32 cellular contexts compared by ENCODE assay signal in genomic region chrX:45046417-45046816, GRCh38.
"Had no signal": no experiment of that assay in that cellular context is flagged by ENCODE, and none has a peak within 500 bp of the region (broad histone marks: within the 10 kb centered on the region; RNA-seq: fewer than 3 reads in every experiment).

No MANE protein-coding gene starts in this region.

- H3K9me3 Mint-ChIP-seq: activated B cell treated with CpG ODN at 0.5 μM for 24 hours; activated CD4-positive, alpha-beta memory T cell treated with anti-CD3 and anti-CD28 coated beads for 36 hours; activated naive CD4-positive, alpha-beta T cell treated with anti-CD3 and anti-CD28 coated beads for 36 hours; activated naive CD4-positive, alpha-beta T cell treated with anti-CD3 and anti-CD28 coated beads, Interleukin-2, amount 50 U/mL, for 24 hours; activated naive CD8-positive, alpha-beta T cell treated with anti-CD3 and anti-CD28 coated beads for 36 hours; activated naive CD8-positive, alpha-beta T cell treated with anti-CD3 and anti-CD28 coated beads, Interleukin-2, amount 50 U/mL, for 24 hours; activated T-helper 1 cell treated with anti-CD3 and anti-CD28 coated beads, Interleukin-12 subunit alpha, Interleukin-12 subunit beta, Interleukin-2, Interleukin-4 antibody, amounts not matched to agents 30 ng/mL and 10 ng/mL and 1 ng/mL, durations not matched to agents 14 hours and 24 hours and 36 hours; activated T-helper 2 cell treated with anti-CD3 and anti-CD28 coated beads, Interferon-gamma antibody, Interleukin-2, Interleukin-4, amounts not matched to agents 10 μg/mL and 5 μg/mL and 100 μg/mL, durations not matched to agents 14 hours and 24 hours and 36 hours; T-helper 2 cell treated with Interferon-gamma antibody and Interleukin-4, amounts not matched to agents 5 μg/mL and 100 μg/mL, for 36 hours had no signal

- H3K36me3 ChIP-seq: adrenal gland, colonic mucosa, WERI-Rb-1 had no signal

- H3K9me3 ChIP-seq: adrenal gland, body of pancreas, colonic mucosa had no signal

- DNase-seq: activated B cell treated with CpG ODN at 0.5 μM for 24 hours; activated CD4-positive, alpha-beta memory T cell treated with anti-CD3 and anti-CD28 coated beads for 36 hours; activated CD4-positive, alpha-beta T cell treated with anti-CD3 and anti-CD28 coated beads, Interleukin-2, amount 10 ng/mL, durations not matched to agents 24 days and 14 days; activated CD8-positive, alpha-beta memory T cell treated with anti-CD3 and anti-CD28 coated beads, Interleukin-2, amount 10 ng/mL, durations not matched to agents 7 days and 5 days; activated CD8-positive, alpha-beta memory T cell treated with anti-CD3 and anti-CD28 coated beads, Interleukin-2, amount 50 U/mL, for 4 hours; activated CD8-positive, alpha-beta T cell treated with anti-CD3 and anti-CD28 coated beads, Interleukin-2, amount 10 ng/mL, durations not matched to agents 7 days and 5 days; activated effector memory CD4-positive, alpha-beta T cell treated with anti-CD3 and anti-CD28 coated beads, Interleukin-2, amount 50 U/mL, for 16 hours; activated naive CD4-positive, alpha-beta T cell treated with anti-CD3 and anti-CD28 coated beads for 36 hours; activated naive CD8-positive, alpha-beta T cell treated with anti-CD3 and anti-CD28 coated beads for 36 hours; activated naive CD8-positive, alpha-beta T cell treated with anti-CD3 and anti-CD28 coated beads, Interleukin-2, amount 50 U/mL, for 24 hours; activated T-cell treated with anti-CD3 and anti-CD28 coated beads, Interleukin-2, amount 50 U/mL, for 1 hour; activated T-cell treated with anti-CD3 and anti-CD28 coated beads, Interleukin-2, amount 50 U/mL, for 48 hours; adrenal gland; amygdala; aorta; body of pancreas; caudate nucleus; cerebellar nuclear complex; colonic mucosa; effector CD8-positive, alpha-beta T cell; endodermal cell; foreskin fibroblast; head of caudate nucleus; T-helper 17 cell; T1000; WERI-Rb-1 had no signal

- H3K4me3 ChIP-seq: adrenal gland, body of pancreas, colonic mucosa had no signal

- H3K27ac Mint-ChIP-seq: activated B cell treated with CpG ODN at 0.5 μM for 24 hours; activated CD4-positive, alpha-beta memory T cell treated with anti-CD3 and anti-CD28 coated beads for 36 hours; activated CD4-positive, alpha-beta T cell treated with anti-CD3 and anti-CD28 coated beads, Interleukin-2, amount 10 ng/mL, durations not matched to agents 24 days and 14 days; activated CD8-positive, alpha-beta memory T cell treated with anti-CD3 and anti-CD28 coated beads, Interleukin-2, amount 10 ng/mL, durations not matched to agents 7 days and 5 days; activated CD8-positive, alpha-beta T cell treated with anti-CD3 and anti-CD28 coated beads, Interleukin-2, amount 10 ng/mL, durations not matched to agents 7 days and 5 days; activated naive CD4-positive, alpha-beta T cell treated with anti-CD3 and anti-CD28 coated beads for 36 hours; activated naive CD4-positive, alpha-beta T cell treated with anti-CD3 and anti-CD28 coated beads, Interleukin-2, amount 50 U/mL, for 24 hours; activated naive CD8-positive, alpha-beta T cell treated with anti-CD3 and anti-CD28 coated beads for 36 hours; activated naive CD8-positive, alpha-beta T cell treated with anti-CD3 and anti-CD28 coated beads, Interleukin-2, amount 50 U/mL, for 24 hours; activated T-helper 1 cell treated with anti-CD3 and anti-CD28 coated beads, Interleukin-12 subunit alpha, Interleukin-12 subunit beta, Interleukin-2, Interleukin-4 antibody, amounts not matched to agents 30 ng/mL and 10 ng/mL and 1 ng/mL, durations not matched to agents 14 hours and 24 hours and 36 hours; activated T-helper 2 cell treated with anti-CD3 and anti-CD28 coated beads, Interferon-gamma antibody, Interleukin-2, Interleukin-4, amounts not matched to agents 10 μg/mL and 5 μg/mL and 100 μg/mL, durations not matched to agents 14 hours and 24 hours and 36 hours; endodermal cell; T-helper 17 cell; T-helper 2 cell treated with Interferon-gamma antibody and Interleukin-4, amounts not matched to agents 5 μg/mL and 100 μg/mL, for 36 hours had no signal

- H3K4me1 Mint-ChIP-seq: activated B cell treated with CpG ODN at 0.5 μM for 24 hours, endodermal cell had no signal

- H3K27me3 Mint-ChIP-seq: activated B cell treated with CpG ODN at 0.5 μM for 24 hours; activated CD4-positive, alpha-beta memory T cell treated with anti-CD3 and anti-CD28 coated beads for 36 hours; activated CD4-positive, alpha-beta T cell treated with anti-CD3 and anti-CD28 coated beads, Interleukin-2, amount 10 ng/mL, durations not matched to agents 24 days and 14 days; activated CD8-positive, alpha-beta memory T cell treated with anti-CD3 and anti-CD28 coated beads, Interleukin-2, amount 10 ng/mL, durations not matched to agents 7 days and 5 days; activated naive CD4-positive, alpha-beta T cell treated with anti-CD3 and anti-CD28 coated beads, Interleukin-2, amount 50 U/mL, for 24 hours; activated naive CD8-positive, alpha-beta T cell treated with anti-CD3 and anti-CD28 coated beads for 36 hours; activated naive CD8-positive, alpha-beta T cell treated with anti-CD3 and anti-CD28 coated beads, Interleukin-2, amount 50 U/mL, for 24 hours; T-helper 17 cell had no signal

- ATAC-seq: activated CD4-positive, CD25-positive, alpha-beta regulatory T cell treated with anti-CD3 and anti-CD28 coated beads, Interleukin-2, amount 50 U/mL, for 24 hours; activated CD8-positive, alpha-beta memory T cell treated with anti-CD3 and anti-CD28 coated beads, Interleukin-2, amount 10 ng/mL, durations not matched to agents 7 days and 5 days; activated CD8-positive, alpha-beta T cell treated with anti-CD3 and anti-CD28 coated beads, Interleukin-2, amount 10 ng/mL, durations not matched to agents 7 days and 5 days; activated naive CD8-positive, alpha-beta T cell treated with anti-CD3 and anti-CD28 coated beads, Interleukin-2, amount 50 U/mL, for 24 hours; body of pancreas; esophagus mucosa; T-helper 17 cell had no signal

- H3K4me1 ChIP-seq: adrenal gland, body of pancreas, colonic mucosa had no signal

- H3K4me3 Mint-ChIP-seq: activated B cell treated with CpG ODN at 0.5 μM for 24 hours; activated CD4-positive, alpha-beta memory T cell treated with anti-CD3 and anti-CD28 coated beads for 36 hours; activated CD4-positive, alpha-beta T cell treated with anti-CD3 and anti-CD28 coated beads, Interleukin-2, amount 10 ng/mL, durations not matched to agents 24 days and 14 days; activated CD8-positive, alpha-beta memory T cell treated with anti-CD3 and anti-CD28 coated beads, Interleukin-2, amount 10 ng/mL, durations not matched to agents 7 days and 5 days; activated CD8-positive, alpha-beta T cell treated with anti-CD3 and anti-CD28 coated beads, Interleukin-2, amount 10 ng/mL, durations not matched to agents 7 days and 5 days; activated naive CD4-positive, alpha-beta T cell treated with anti-CD3 and anti-CD28 coated beads for 36 hours; activated naive CD4-positive, alpha-beta T cell treated with anti-CD3 and anti-CD28 coated beads, Interleukin-2, amount 50 U/mL, for 24 hours; activated naive CD8-positive, alpha-beta T cell treated with anti-CD3 and anti-CD28 coated beads for 36 hours; activated naive CD8-positive, alpha-beta T cell treated with anti-CD3 and anti-CD28 coated beads, Interleukin-2, amount 50 U/mL, for 24 hours; activated T-helper 1 cell treated with anti-CD3 and anti-CD28 coated beads, Interleukin-12 subunit alpha, Interleukin-12 subunit beta, Interleukin-2, Interleukin-4 antibody, amounts not matched to agents 30 ng/mL and 10 ng/mL and 1 ng/mL, durations not matched to agents 14 hours and 24 hours and 36 hours; endodermal cell; T-helper 17 cell; T-helper 2 cell treated with Interferon-gamma antibody and Interleukin-4, amounts not matched to agents 5 μg/mL and 100 μg/mL, for 36 hours had no signal

- H3K27ac ChIP-seq: adrenal gland, body of pancreas, colonic mucosa, WERI-Rb-1 had no signal

- H3K27me3 ChIP-seq: adrenal gland, body of pancreas, colonic mucosa had no signal
